ENCODE assay signal across 10 cellular contexts in the genomic region with DNA sequence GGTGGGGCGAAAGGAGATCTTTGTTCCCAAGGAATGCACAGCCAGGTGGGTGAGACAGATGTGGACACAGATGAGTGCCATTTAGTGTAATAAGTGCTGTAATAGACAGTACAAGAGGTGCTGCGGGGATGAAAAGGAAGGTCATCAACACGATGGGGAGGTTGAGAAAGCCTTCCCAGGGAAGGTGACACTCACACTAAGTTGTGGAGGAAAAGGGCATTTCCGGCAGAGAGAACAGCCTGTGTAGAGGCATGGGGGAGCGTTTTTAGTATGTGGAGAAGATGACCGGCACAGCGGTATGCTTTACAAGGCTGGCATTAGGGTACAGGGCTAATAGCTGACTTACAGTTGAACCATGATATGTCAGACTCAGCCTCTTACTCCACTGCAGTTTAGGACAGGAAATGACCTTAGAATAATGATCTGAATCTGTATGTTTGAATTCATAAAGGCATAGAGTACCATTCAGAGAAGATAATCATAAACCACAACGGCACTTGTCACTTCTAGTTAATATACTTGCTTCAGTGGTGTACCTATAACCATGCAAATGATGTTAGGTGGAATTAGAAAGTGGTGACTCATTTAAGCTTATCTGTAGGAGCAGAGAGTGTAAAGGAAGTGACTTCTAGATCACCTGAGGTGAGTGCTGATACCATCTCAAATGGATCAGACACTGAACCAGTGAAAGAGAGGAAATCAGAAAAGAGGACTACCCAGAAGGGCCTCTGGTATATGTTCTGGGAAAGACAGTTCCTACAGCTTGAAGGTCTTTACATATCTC.
DNase-seq lines count a peak whose midpoint lies in the region; ATAC-seq, FAIRE-seq and TF ChIP-seq lines count a peak whose summit lies in the region.
"Had no signal": no experiment of that assay in that cellular context is flagged by ENCODE, and none has a peak within 500 bp of the region (broad histone marks: within the 10 kb centered on the region; RNA-seq: fewer than 3 reads in every experiment).

No MANE protein-coding gene starts in this region.

- peaks cover 65 to 91% (median 78%) of the 10 kb centered on the region in 4 donors for H3K4me1 Mint-ChIP-seq in CD4-positive, alpha-beta memory T cell

- H3K36me3 Mint-ChIP-seq in CD4-positive, alpha-beta memory T cell = peaks cover 4 to 19% of the 10 kb centered on the region in 2 donors

- POLR2A ChIA-PET in CD4-positive, alpha-beta memory T cell (lab: Charles Lee; ENCODE audit: partially characterized antibody) = interaction anchor here (0.9 to 4.9 kb wide), 11 partner anchors 10 to 292 kb away, joined by 3 to 89 read pairs (median 6); a partner anchor contains a TSS

- peak overlapping the region; percentile 59 to 86 (median 77) for H3K4me3 Mint-ChIP-seq in CD4-positive, alpha-beta memory T cell

- FAIRE-seq in bronchial epithelial cell (lab: Jason Lieb, UNC) = no peak

- TF ChIP-seq CTCF in bronchial epithelial cell (IDR thresholded peaks at IDR 0.05; ENCODE audit: insufficient read depth, low read length, severe bottlenecking) = no peak

- H3K27me3 ChIP-seq in CD4-positive, alpha-beta memory T cell (ENCODE audit: insufficient read depth, low read length) = no peaks in the 10 kb centered on the region
- no peaks in the 10 kb centered on the region for H3K27me3 ChIP-seq in bronchial epithelial cell (ENCODE audit: control insufficient read depth, insufficient read depth, low read length)

- H3K27me3 Mint-ChIP-seq in CD4-positive, alpha-beta memory T cell = no peaks in the 10 kb centered on the region

- ATAC-seq in GM19351 (IDR thresholded peaks at IDR 0.05; ENCODE audit: unreplicated experiment) (peak; percentile 79), HG03457 (IDR thresholded peaks at IDR 0.05; ENCODE audit: unreplicated experiment) (peak; percentile 67)

- peak; percentile 53 to 78 (median 63) for DNase-seq in CD4-positive, alpha-beta memory T cell
- DNase-seq in bronchial epithelial cell (ENCODE audit: low read depth) (peak; percentile 59), UCSD-AML1 (lab: John Stamatoyannopoulos, UW; ENCODE audit: unreplicated experiment) (no peak), iPS-NIHi11 (ENCODE audit: low spot score) (no peak), posterior vena cava (ENCODE audit: low spot score) (no peak), MV-4-11 (lab: John Stamatoyannopoulos, UW) (no peak)
- DNase-seq: amygdala, NCI-H1694 treated with DMSO at 0.1 percent for 48 hours had no signal

- H3K9me3 Mint-ChIP-seq in CD4-positive, alpha-beta memory T cell = no peaks in the 10 kb centered on the region

- H3K4me3 ChIP-seq in CD4-positive, alpha-beta memory T cell (ENCODE audit: low read length in 2 of 2) = peak overlapping the region; percentile 30 to 33
- no peak overlapping the region for H3K4me3 ChIP-seq in bronchial epithelial cell (ENCODE audit: low read depth, low read length)

- H3K9me3 ChIP-seq in CD4-positive, alpha-beta memory T cell (ENCODE audit: control insufficient read depth in 1 of 2, low read length in 2 of 2) = no peaks in the 10 kb centered on the region

- intact Hi-C loops in CD4-positive, alpha-beta memory T cell (cut with micrococcal nuclease) = loop anchor here (1.0 to 5.0 kb wide), 4 partner anchors 11 to 293 kb away; no protein-coding TSS in a partner anchor
- intact Hi-C loops in posterior vena cava (cut with DNase I) = loop anchor here in 1 of 2 donors (10.0 kb wide), 1 partner anchor 269 kb away; no protein-coding TSS in a partner anchor

- no peaks in the 10 kb centered on the region for H3K36me3 ChIP-seq in CD4-positive, alpha-beta memory T cell (ENCODE audit: insufficient read depth, low read length)
- no peaks in the 10 kb centered on the region for H3K36me3 ChIP-seq in bronchial epithelial cell (ENCODE audit: control insufficient read depth, insufficient read depth, low read length)

- peak overlapping the region; percentile 90 to 96 (median 93) for H3K27ac Mint-ChIP-seq in CD4-positive, alpha-beta memory T cell

- CTCF ChIA-PET in CD4-positive, alpha-beta memory T cell (lab: Charles Lee; ENCODE audit: partially characterized antibody) = interaction anchor here (0.6 to 2.5 kb wide), 7 partner anchors 9 to 293 kb away, joined by 3 to 14 read pairs (median 3); a partner anchor contains a TSS

- H3K4me1 ChIP-seq in CD4-positive, alpha-beta memory T cell (ENCODE audit: insufficient read depth, low read length) = peaks cover 92% of the 10 kb centered on the region

- peak overlapping the region; percentile 64 for H3K27ac ChIP-seq in CD4-positive, alpha-beta memory T cell (ENCODE audit: low read depth, low read length)

Comparison
In these comparisons a context has a peak if more than half of its experiments do, and no peak if none do; other contexts are left out.
1. DNase-seq: peak in CD4-positive, alpha-beta memory T cell (5 of 5) and bronchial epithelial cell (single experiment); none in UCSD-AML1 (single experiment), iPS-NIHi11 (single experiment), posterior vena cava (single experiment) and MV-4-11 (single experiment).